22 cellular contexts compared by ENCODE assay signal in genomic region chr1:86259390-86259789, GRCh38.
A peak's percentile ranks its signal among the peaks of the same experiment; 100 is the strongest.
DNase-seq lines count a peak whose midpoint lies in the region; ATAC-seq and TF ChIP-seq lines count a peak whose summit lies in the region.
"Had no signal": no experiment of that assay in that cellular context is flagged by ENCODE, and none has a peak within 500 bp of the region (broad histone marks: within the 10 kb centered on the region; RNA-seq: fewer than 3 reads in every experiment).

No MANE protein-coding gene starts in this region.

- H2BK120ac ChIP-seq in mesendoderm (ENCODE audit: low read depth, low read length) = no peak overlapping the region

- H3K4ac ChIP-seq in mesendoderm (ENCODE audit: low read depth, low read length) = no peak overlapping the region

- intact Hi-C loops in mucosa of descending colon (cut with DNase I, micrococcal nuclease) = no loop called here

- ATAC-seq in GM18511 (IDR thresholded peaks at IDR 0.05; ENCODE audit: unreplicated experiment) = no peak
- no peak for ATAC-seq in mucosa of descending colon
- ATAC-seq: activated CD8-positive, alpha-beta memory T cell treated with anti-CD3 and anti-CD28 coated beads, Interleukin-2, amount 10 ng/mL, durations not matched to agents 7 days and 5 days; right cardiac atrium; Right ventricle myocardium inferior had no signal

- H3K36me3 ChIP-seq in brain microvascular endothelial cell (replicated peaks) (no peaks in the 10 kb centered on the region), mesendoderm (ENCODE audit: control insufficient read depth, insufficient read depth, low read length) (no peaks in the 10 kb centered on the region), mucosa of descending colon (ENCODE audit: low read depth) (no peaks in the 10 kb centered on the region)

- no peak overlapping the region for H3K9ac ChIP-seq in mesendoderm (ENCODE audit: low read length)

- H3K4me3 ChIP-seq in brain microvascular endothelial cell (ENCODE audit: low read depth, low read length) (no peak overlapping the region), mesendoderm (ENCODE audit: low read length) (no peak overlapping the region), mucosa of descending colon (no peak overlapping the region)
- H3K4me3 ChIP-seq: lung had no signal

- no peak overlapping the region for H3K56ac ChIP-seq in mesendoderm (ENCODE audit: low read length)

- no peak overlapping the region for H3K18ac ChIP-seq in mesendoderm (ENCODE audit: low read length)

- TF ChIP-seq CTCF in brain microvascular endothelial cell (IDR thresholded peaks at IDR 0.05; ENCODE audit: low read depth, low read length, missing control alignments) (no peak), mucosa of descending colon (IDR thresholded peaks at IDR 0.05) (no peak)

- no peaks in the 10 kb centered on the region for H3K27me3 ChIP-seq in brain microvascular endothelial cell (replicated peaks)
- no peaks in the 10 kb centered on the region for H3K27me3 ChIP-seq in mesendoderm (ENCODE audit: insufficient read depth, low read length, poor library complexity)

- H2BK5ac ChIP-seq in mesendoderm (ENCODE audit: low read length) = no peak overlapping the region

- no peaks in the 10 kb centered on the region for H3K79me1 ChIP-seq in mesendoderm (ENCODE audit: low read length)

- in situ Hi-C loops in brain microvascular endothelial cell (cut with HindIII; ENCODE audit: low pct_ligation_motif_present, low sequenced_read_pairs) = no loop called here

- H2AK5ac ChIP-seq in mesendoderm (ENCODE audit: low read length) = no peak overlapping the region

- no peaks in the 10 kb centered on the region for H3K9me3 ChIP-seq in mucosa of descending colon

- H3K27ac ChIP-seq in brain microvascular endothelial cell = no peak overlapping the region
- no peak overlapping the region for H3K27ac ChIP-seq in mesendoderm (ENCODE audit: low read depth, low read length)

- no peaks in the 10 kb centered on the region for H3K79me2 ChIP-seq in mesendoderm (ENCODE audit: control insufficient read depth, insufficient read depth, low read length)

- no peak overlapping the region for H3K4me2 ChIP-seq in mesendoderm (ENCODE audit: low read length)

- no peak overlapping the region for H4K8ac ChIP-seq in mesendoderm (ENCODE audit: low read depth, low read length)

- H2BK15ac ChIP-seq in mesendoderm (replicated peaks; ENCODE audit: low read depth) = no peak overlapping the region

- peak; percentile 62 for DNase-seq in CMK (ENCODE audit: low read depth)
- peak; percentile 37 for DNase-seq in LHCN-M2 (ENCODE audit: low read depth)
- peak; percentile 20 for DNase-seq in brain microvascular endothelial cell
- DNase-seq in mesendoderm = peak; percentile 10
- DNase-seq in mucosa of descending colon = no peak
- DNase-seq in AG08396 (ENCODE audit: low spot score) = no peak
- DNase-seq in hepatic stellate cell (ENCODE audit: low spot score) = no peak
- DNase-seq: ACHN; activated CD4-positive, alpha-beta T cell treated with anti-CD3 and anti-CD28 coated beads for 48 hours; activated CD8-positive, alpha-beta memory T cell treated with anti-CD3 and anti-CD28 coated beads, Interleukin-2, amount 10 ng/mL, durations not matched to agents 7 days and 5 days; CD4-positive, alpha-beta T cell; cortex of kidney; H9; kidney; naive B cell; NCI-H1417 treated with DMSO at 0.1 percent for 48 hours; NCI-H526; right cardiac atrium; substantia nigra had no signal

- no CpG with 5 or more reads among the region's 1 CpG for WGBS in mesendoderm (ENCODE audit: extremely low coverage, insufficient coverage, low lambda C conversion rate)

- H3K4me1 ChIP-seq in mesendoderm (ENCODE audit: control insufficient read depth, low read depth, low read length) (no peaks in the 10 kb centered on the region), mucosa of descending colon (ENCODE audit: low read depth) (no peaks in the 10 kb centered on the region)

- no peak overlapping the region for H4K5ac ChIP-seq in mesendoderm (ENCODE audit: low read length)

- no peak overlapping the region for H3K23ac ChIP-seq in mesendoderm (ENCODE audit: low read length)

Comparison
In these comparisons a context has a peak if more than half of its experiments do, and no peak if none do; other contexts are left out.
1. DNase-seq: peak in CMK (single experiment), LHCN-M2 (single experiment), brain microvascular endothelial cell (single experiment) and mesendoderm (single experiment); none in mucosa of descending colon (0 of 3), AG08396 (single experiment) and hepatic stellate cell (single experiment).